26 cellular contexts compared by ENCODE assay signal in the genomic region with DNA sequence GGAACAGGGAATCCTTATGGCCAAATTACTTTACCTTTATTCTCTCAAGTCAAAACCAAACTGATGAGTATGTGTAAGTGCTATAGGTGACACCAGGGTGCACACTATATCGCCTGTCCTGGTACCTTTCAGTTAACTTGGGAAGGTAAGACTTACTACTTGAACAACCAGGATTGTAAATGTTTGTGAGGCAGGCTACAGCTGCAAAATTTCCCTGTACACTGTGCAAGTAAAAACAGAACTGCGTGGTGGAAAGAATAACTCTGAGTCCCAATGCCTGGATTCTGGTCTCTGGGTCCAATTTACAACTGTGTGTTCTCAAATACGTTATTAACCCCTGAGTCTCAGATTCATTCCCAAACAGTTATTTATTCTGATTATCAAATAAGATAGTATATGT.
DNase-seq lines count a peak whose midpoint lies in the region; ATAC-seq, FAIRE-seq and TF ChIP-seq lines count a peak whose summit lies in the region.
"Had no signal": no experiment of that assay in that cellular context is flagged by ENCODE, and none has a peak within 500 bp of the region (broad histone marks: within the 10 kb centered on the region; RNA-seq: fewer than 3 reads in every experiment).

No MANE protein-coding gene starts in this region.

- H3K27ac ChIP-seq in heart right ventricle = peak overlapping the region in 9 of 10 donors; percentile 67 to 89 (median 72)
- H3K27ac ChIP-seq in body of pancreas = peak overlapping the region; percentile 39 to 67 (median 54)
- H3K27ac ChIP-seq in pancreas = peak overlapping the region in 2 of 4 donors; percentile 59 to 73
- H3K27ac ChIP-seq in tibial artery = peak overlapping the region; percentile 59 to 85
- H3K27ac ChIP-seq: BLaER1, SJSA1 had no signal

- DNase-seq in heart right ventricle (no peak), left ventricle myocardium superior (no peak), body of pancreas (peak in 3 of 4 donors; percentile 40 to 58 (median 40)), pancreas (peak in 1 of 6 donors; percentile 23), tibial artery (no peak), NCI-H345 treated with DMSO at 0.1 percent for 48 hours (lab: John Stamatoyannopoulos, UW; ENCODE audit: unreplicated experiment) (no peak)
- DNase-seq: CD4-positive, CD25-positive, alpha-beta regulatory T cell; DMS153; DND-41; GOT3; HCEC 1CT; Karpas-422; NCI-H1092; NCI-H146; NCI-H2029; NCI-H446 treated with DMSO at 0.1 percent for 48 hours; NCI-H526; NCI-H82; NK-92 treated with Interleukin-12 subunit alpha and Interleukin-12 subunit beta, amount 100 ng/mL, for 24 hours; PC-3 had no signal

- ATAC-seq in heart right ventricle (no peak), left ventricle myocardium superior (no peak), body of pancreas (no peak), pancreas (peak; percentile 21 to 66 (median 44)), HG03139 (IDR thresholded peaks at IDR 0.05; ENCODE audit: unreplicated experiment) (no peak)
- ATAC-seq: HepG2, PC-3 had no signal

- H3K4me1 ChIP-seq in heart right ventricle (peaks cover 6 to 86% (median 34%) of the 10 kb centered on the region in 9 donors), body of pancreas (peaks cover 57% of the 10 kb centered on the region), pancreas (peaks cover 15 to 31% (median 22%) of the 10 kb centered on the region in 3 donors), tibial artery (peaks cover 0 to 89% (median 35%) of the 10 kb centered on the region in 4 donors)

- H3K27me3 ChIP-seq in heart right ventricle = no peaks in the 10 kb centered on the region
- H3K27me3 ChIP-seq in body of pancreas = no peaks in the 10 kb centered on the region
- no peaks in the 10 kb centered on the region for H3K27me3 ChIP-seq in pancreas
- no peaks in the 10 kb centered on the region for H3K27me3 ChIP-seq in tibial artery
- H3K27me3 ChIP-seq: BLaER1, SJSA1 had no signal

- TF ChIP-seq POLR2A in body of pancreas (IDR thresholded peaks at IDR 0.05) = no peak

- H3K9me3 ChIP-seq in heart right ventricle (no peaks in the 10 kb centered on the region), body of pancreas (no peaks in the 10 kb centered on the region), pancreas (no peaks in the 10 kb centered on the region), tibial artery (no peaks in the 10 kb centered on the region)
- H3K9me3 ChIP-seq: BLaER1, SJSA1 had no signal

- WGBS in heart right ventricle, 2 donors = 51 to 63% methylated on average over 3 of the region's 3 CpGs
- 34 to 49% methylated on average over 3 of the region's 3 CpGs for WGBS in body of pancreas, 2 donors
- WGBS in pancreas, 2 donors = 32 to 36% methylated on average over 3 of the region's 3 CpGs

- no peaks in the 10 kb centered on the region for H3K36me3 ChIP-seq in heart right ventricle
- H3K36me3 ChIP-seq in body of pancreas (replicated peaks in 1 of 2; ENCODE audit: insufficient read depth in 1 of 2, low read depth in 2 of 2) = no peaks in the 10 kb centered on the region
- H3K36me3 ChIP-seq in pancreas = no peaks in the 10 kb centered on the region
- H3K36me3 ChIP-seq in tibial artery = no peaks in the 10 kb centered on the region
- H3K36me3 ChIP-seq: BLaER1, SJSA1 had no signal

- FAIRE-seq in pancreas (lab: Jason Lieb, UNC) = no peak
- FAIRE-seq: A204.1, GM12892, HepG2 had no signal

- intact Hi-C loops in heart right ventricle (cut with DNase I) = loop anchor here in 4 of 10 donors (2.0 to 5.0 kb wide), 2 partner anchors 30 to 72 kb away; a partner anchor contains a TSS
- intact Hi-C loops in left ventricle myocardium superior (cut with micrococcal nuclease) = no loop called here
- intact Hi-C loops in body of pancreas (cut with DNase I) = no loop called here
- intact Hi-C loops in pancreas (cut with DNase I) = loop anchor here in 1 of 3 donors (10.0 kb wide), 1 partner anchor 144 kb away; no protein-coding TSS in a partner anchor
- intact Hi-C loops in tibial artery (cut with DNase I; ENCODE audit: low total_unique reads) = no loop called here

- peak overlapping the region in 2 of 10 donors; percentile 2 to 8 for H3K4me3 ChIP-seq in heart right ventricle
- no peak overlapping the region for H3K4me3 ChIP-seq in body of pancreas
- no peak overlapping the region for H3K4me3 ChIP-seq in pancreas
- no peak overlapping the region for H3K4me3 ChIP-seq in tibial artery
- H3K4me3 ChIP-seq: BLaER1, SJSA1 had no signal

- TF ChIP-seq CTCF in heart right ventricle (IDR thresholded peaks at IDR 0.05) (no peak), body of pancreas (IDR thresholded peaks at IDR 0.05) (no peak), pancreas (IDR thresholded peaks at IDR 0.05) (no peak), tibial artery (IDR thresholded peaks at IDR 0.05) (no peak)

Comparison
In these comparisons a context has a peak if more than half of its experiments do, and no peak if none do; other contexts are left out.
1. ATAC-seq: peak in pancreas (4 of 4); none in heart right ventricle (0 of 8), left ventricle myocardium superior (single experiment), body of pancreas (single experiment) and HG03139 (single experiment).
2. DNase-seq: peak in body of pancreas (3 of 4); none in heart right ventricle (0 of 2), left ventricle myocardium superior (single experiment), tibial artery (0 of 2) and NCI-H345 treated with DMSO at 0.1 percent for 48 hours (single experiment).